Comparison of ENCODE assay signal across 13 cellular contexts in the genomic region with DNA sequence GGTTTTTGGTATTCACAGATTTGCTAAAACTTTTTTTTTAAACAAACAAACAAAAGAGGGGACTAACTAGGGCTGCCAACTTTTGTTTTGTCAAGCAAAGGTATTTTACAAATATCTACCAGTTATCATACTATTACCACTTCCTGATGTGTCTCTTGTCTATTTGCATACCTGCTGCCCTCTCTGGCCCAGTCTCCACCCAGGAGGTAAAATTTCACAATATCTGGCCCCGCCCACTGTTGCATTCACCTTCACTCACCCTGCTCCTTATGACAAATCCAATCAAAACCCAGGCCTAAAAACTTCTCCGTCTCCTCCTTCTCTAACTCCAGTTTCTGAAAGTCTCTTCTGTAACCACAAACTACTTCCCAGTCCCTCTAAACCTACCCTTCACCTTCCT.
DNase-seq lines count a peak whose midpoint lies in the region; FAIRE-seq and TF ChIP-seq lines count a peak whose summit lies in the region.
"Had no signal": no experiment of that assay in that cellular context is flagged by ENCODE, and none has a peak within 500 bp of the region (broad histone marks: within the 10 kb centered on the region; RNA-seq: fewer than 3 reads in every experiment).

No MANE protein-coding gene starts in this region.

- TF ChIP-seq CTCF in bronchial epithelial cell (IDR thresholded peaks at IDR 0.05; ENCODE audit: insufficient read depth, low read length, severe bottlenecking): no peak
- TF ChIP-seq CTCF in transverse colon (IDR thresholded peaks at IDR 0.05): no peak

- in situ Hi-C loops in transverse colon (cut with MboI; ENCODE audit: low pct_ligation_motif_present in 1 of 4, low pct_unique_long_range_greater_than_20kb in 1 of 4, low sequenced_read_pairs in 3 of 4): no loop called here

- H3K27me3 ChIP-seq in bronchial epithelial cell (ENCODE audit: control insufficient read depth, insufficient read depth, low read length) (no peaks in the 10 kb centered on the region), transverse colon (no peaks in the 10 kb centered on the region)
- H3K27me3 ChIP-seq: heart left ventricle had no signal

- peak overlapping the region in 1 of 4 donors; percentile 65 for H3K27ac ChIP-seq in transverse colon
- H3K27ac ChIP-seq: GM23248 had no signal

- intact Hi-C loops in transverse colon (cut with DNase I; ENCODE audit: low total_unique reads): no loop called here

- H3K4me1 ChIP-seq in transverse colon: peaks cover 3 to 39% (median 17%) of the 10 kb centered on the region in 4 donors

- 82% methylated on average over 2 of the region's 2 CpGs for WGBS in transverse colon (ENCODE audit: low coverage in 1 of 2), 2 donors

- H3K36me3 ChIP-seq in bronchial epithelial cell (ENCODE audit: control insufficient read depth, insufficient read depth, low read length) (peaks cover 3% of the 10 kb centered on the region), transverse colon (no peaks in the 10 kb centered on the region)
- H3K36me3 ChIP-seq: heart left ventricle had no signal

- FAIRE-seq in bronchial epithelial cell (lab: Jason Lieb, UNC): no peak
- FAIRE-seq: D721Med had no signal

- H3K4me3 ChIP-seq in bronchial epithelial cell (ENCODE audit: low read depth, low read length) (no peak overlapping the region), transverse colon (no peak overlapping the region)
- H3K4me3 ChIP-seq: GM23248, heart left ventricle had no signal

- H3K9me3 ChIP-seq in transverse colon: no peaks in the 10 kb centered on the region
- H3K9me3 ChIP-seq: heart left ventricle had no signal

- peak; percentile 6 for DNase-seq in stimulated activated naive CD4-positive, alpha-beta T cell treated with Interleukin-2 at 50 U/mL for 16 hours (lab: John Stamatoyannopoulos, UW)
- DNase-seq in stimulated activated naive CD4-positive, alpha-beta T cell (lab: John Stamatoyannopoulos, UW): no peak
- DNase-seq in NOMO-1 treated with DMSO at 0.1 percent for 48 hours (lab: John Stamatoyannopoulos, UW; ENCODE audit: unreplicated experiment): peak; percentile 18
- peak; percentile 47 for DNase-seq in bronchial epithelial cell (ENCODE audit: low read depth)
- peak; percentile 52 for DNase-seq in transverse colon
- no peak for DNase-seq in dermis blood vessel endothelial cell
- DNase-seq in retina: no peak
- no peak for DNase-seq in SHP77 treated with DMSO at 0.1 percent for 48 hours (lab: John Stamatoyannopoulos, UW)
- DNase-seq: cortex of kidney, GM23248, heart left ventricle, NCI-H2029 treated with DMSO at 0.1 percent for 48 hours had no signal

- no peak for TF ChIP-seq EP300 in transverse colon (IDR thresholded peaks at IDR 0.05; ENCODE audit: low read depth)

- no peak for TF ChIP-seq POLR2A in transverse colon (IDR thresholded peaks at IDR 0.05)

Comparison
In these comparisons a context has a peak if more than half of its experiments do, and no peak if none do; other contexts are left out.
1. DNase-seq: peak in stimulated activated naive CD4-positive, alpha-beta T cell treated with Interleukin-2 at 50 U/mL for 16 hours (single experiment), NOMO-1 treated with DMSO at 0.1 percent for 48 hours (single experiment), bronchial epithelial cell (single experiment) and transverse colon (single experiment); none in stimulated activated naive CD4-positive, alpha-beta T cell (0 of 6), dermis blood vessel endothelial cell (single experiment), retina (single experiment) and SHP77 treated with DMSO at 0.1 percent for 48 hours (single experiment).